In the genomic region with DNA sequence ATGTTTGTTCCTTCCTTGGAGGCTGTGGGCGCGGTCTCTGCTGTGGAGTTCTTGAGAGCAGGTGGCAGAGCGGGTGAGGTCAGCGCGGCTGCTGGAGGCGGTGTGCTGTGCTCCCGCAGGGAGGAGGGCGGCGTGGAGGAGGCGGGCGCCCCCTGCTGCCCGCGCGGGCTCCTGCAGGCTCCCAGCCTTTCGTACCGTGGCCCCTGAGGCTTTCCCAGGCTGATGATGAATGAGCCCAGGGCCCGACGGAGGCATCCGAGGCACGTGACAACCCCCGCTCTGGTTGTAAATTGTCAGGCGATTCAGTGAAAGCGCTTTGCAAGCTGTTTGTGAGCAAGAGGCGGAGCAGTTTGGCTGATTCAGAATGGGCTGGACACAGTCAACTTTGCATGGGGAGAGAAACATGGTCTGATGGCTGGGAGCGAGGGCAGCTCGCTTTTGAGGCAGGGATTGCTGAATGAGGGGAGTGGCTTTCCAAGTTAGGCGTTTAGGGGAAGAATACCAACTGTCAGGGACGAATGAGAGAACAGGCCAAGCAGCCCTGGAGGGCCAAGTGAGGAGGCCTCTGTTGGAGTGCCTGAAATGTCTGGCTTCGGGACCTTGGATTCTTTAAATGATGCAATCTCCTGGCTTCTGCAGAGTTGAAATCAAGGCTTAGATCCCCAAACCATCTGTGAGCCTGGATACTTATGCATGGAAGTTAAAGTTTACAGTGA, we compare ENCODE assay signal across 8 cellular contexts. TPM values are rescaled to one million over a fixed set of nuclear protein-coding genes. Genes with fewer than 3 reads are reported as not detected.
DNase-seq lines count a peak whose midpoint lies in the region; ATAC-seq, FAIRE-seq and TF ChIP-seq lines count a peak whose summit lies in the region.

No MANE protein-coding gene starts in this region.

- intact Hi-C loops in pancreas (cut with DNase I) (loop anchor here in 1 of 3 donors (10.0 kb wide), 1 partner anchor 355 kb away; no protein-coding TSS in a partner anchor), thyroid gland (cut with DNase I) (loop anchor here (10.0 kb wide), 1 partner anchor 355 kb away; no protein-coding TSS in a partner anchor)

- no peak for FAIRE-seq in pancreas (lab: Jason Lieb, UNC)

- H3K4me1 ChIP-seq in pancreas (peaks cover 0 to 3% (median 0%) of the 10 kb centered on the region in 3 donors), thyroid gland (peaks cover 16 to 17% of the 10 kb centered on the region in 2 donors)

- DNase-seq in BJ (ENCODE audit: low read depth) (peak; percentile 97), KBM-7 (peak; percentile 90), SK-MEL-5 (ENCODE audit: low read depth, low spot score) (peak; percentile 98), glutamatergic neuron (peak; percentile 90), pancreas (peak; percentile 74 to 94 (median 88)), thyroid gland (peak; percentile 84 to 85)
- peak; percentile 84 to 86 for DNase-seq in activated naive CD4-positive, alpha-beta T cell treated with anti-CD3 and anti-CD28 coated beads, Interleukin-2, amount 50 U/mL, for 72 hours (ENCODE audit: low spot score in 2 of 2)

- in situ Hi-C loops in KBM-7 (cut with MboI; ENCODE audit: low pct_unique_long_range_greater_than_20kb, low sequenced_read_pairs) (loop anchor here (25.0 kb wide), 1 partner anchor 247 kb away; no protein-coding TSS in a partner anchor), SK-MEL-5 (cut with HindIII; ENCODE audit: low pct_unique_long_range_greater_than_20kb, low sequenced_read_pairs) (no loop called here)

- H3K4me3 ChIP-seq in BJ (ENCODE audit: low read depth, low read length) (no peak overlapping the region), pancreas (no peak overlapping the region), thyroid gland (replicated peaks in 1 of 3) (no peak overlapping the region)

- H3K9me3 Mint-ChIP-seq in activated naive CD4-positive, alpha-beta T cell treated with anti-CD3 and anti-CD28 coated beads, Interleukin-2, amount 50 U/mL, for 72 hours = peaks cover 15 to 25% of the 10 kb centered on the region in 2 donors
- peaks cover 9% of the 10 kb centered on the region for H3K9me3 Mint-ChIP-seq in glutamatergic neuron (ENCODE audit: unreplicated experiment)

- H3K36me3 ChIP-seq in BJ (ENCODE audit: control insufficient read depth, insufficient read depth, low read length) (no peaks in the 10 kb centered on the region), pancreas (no peaks in the 10 kb centered on the region), thyroid gland (no peaks in the 10 kb centered on the region)

- peaks cover 8% of the 10 kb centered on the region for H3K27me3 Mint-ChIP-seq in glutamatergic neuron (ENCODE audit: unreplicated experiment)

- H3K9me3 ChIP-seq in pancreas = no peaks in the 10 kb centered on the region
- H3K9me3 ChIP-seq in thyroid gland = no peaks in the 10 kb centered on the region

- peaks cover 27% of the 10 kb centered on the region for H3K4me1 Mint-ChIP-seq in glutamatergic neuron (ENCODE audit: low read depth, unreplicated experiment)

- peak overlapping the region; percentile 45 for H3K4me3 Mint-ChIP-seq in glutamatergic neuron (ENCODE audit: unreplicated experiment)

- H3K27me3 ChIP-seq in BJ (ENCODE audit: control insufficient read depth, insufficient read depth, low read length) = no peaks in the 10 kb centered on the region; the same call in 1 of the 2 replicates
- H3K27me3 ChIP-seq in pancreas = no peaks in the 10 kb centered on the region
- no peaks in the 10 kb centered on the region for H3K27me3 ChIP-seq in thyroid gland

- H3K27ac ChIP-seq in pancreas (no peak overlapping the region), thyroid gland (no peak overlapping the region)

- WGBS in pancreas, 2 donors = 8% methylated on average over 25 to 29 of the region's 29 CpGs
- whole genome bisulfite sequencing in thyroid gland, 2 donors = 18 to 26% methylated on average over 11 to 26 of the region's 29 CpGs

- peak overlapping the region in 1 of 2 donors; percentile 62 for H3K27ac Mint-ChIP-seq in activated naive CD4-positive, alpha-beta T cell treated with anti-CD3 and anti-CD28 coated beads, Interleukin-2, amount 50 U/mL, for 72 hours
- H3K27ac Mint-ChIP-seq in glutamatergic neuron (ENCODE audit: unreplicated experiment) = peak overlapping the region; percentile 87

- POLR2A ChIA-PET in BJ (lab: Charles Lee) = interaction anchor here (0.6 kb wide), 1 partner anchor 415 kb away, joined by 3 read pairs; no protein-coding TSS in a partner anchor

- no peak for TF ChIP-seq POLR2A in thyroid gland (IDR thresholded peaks at IDR 0.05)

- peaks cover 13 to 26% of the 10 kb centered on the region in 2 donors for H3K36me3 Mint-ChIP-seq in activated naive CD4-positive, alpha-beta T cell treated with anti-CD3 and anti-CD28 coated beads, Interleukin-2, amount 50 U/mL, for 72 hours
- peaks cover 17% of the 10 kb centered on the region for H3K36me3 Mint-ChIP-seq in glutamatergic neuron (ENCODE audit: unreplicated experiment)

- CTCF ChIA-PET in BJ (lab: Yijun Ruan, JAX) = interaction anchor here (0.6 to 3.5 kb wide), 40 partner anchors 9 to 1040 kb away, joined by 3 to 22 read pairs (median 4); no protein-coding TSS in a partner anchor

- TF ChIP-seq CTCF in BJ (IDR thresholded peaks at IDR 0.05; ENCODE audit: insufficient read depth, low read depth, low read length) (peak; percentile 93), glutamatergic neuron (IDR thresholded peaks at IDR 0.05; ENCODE audit: partially characterized antibody, unreplicated experiment) (peak; percentile 99), pancreas (IDR thresholded peaks at IDR 0.05) (peak; percentile 94 to 99 (median 96)), thyroid gland (IDR thresholded peaks at IDR 0.05) (peak; percentile 72 to 94 (median 91))

- ATAC-seq in GM19463 (IDR thresholded peaks at IDR 0.05; ENCODE audit: unreplicated experiment) (peak; percentile 89), pancreas (peak; percentile 99 to 100 (median 99))
- peak; percentile 99 for ATAC-seq in activated naive CD4-positive, alpha-beta T cell treated with anti-CD3 and anti-CD28 coated beads, Interleukin-2, amount 50 U/mL, for 72 hours

RNA-seq across cellular contexts. Expression of a gene that starts 46.6 kb away (rescaled TPM):
- 2.9 and 3.1 TPM in 2 replicates for polyA plus RNA-seq in BJ (2011; rRNA removed)
- 2.4 and 3.9 TPM in 2 replicates for polyA minus RNA-seq in BJ (2011; rRNA and poly(A)+ RNA removed)
- total RNA-seq in SK-MEL-5 (2014; rRNA removed; shearing (Covaris generic)) = 3.1 and 5.1 TPM in 2 replicates
- polyA plus RNA-seq in SK-MEL-5 (2015; cell fraction: cytosol; rRNA removed) = 4.4 and 5.6 TPM in 2 replicates
- polyA plus RNA-seq in SK-MEL-5 (2015; cell fraction: nucleus; rRNA removed) = 7.1 and 10.2 TPM in 2 replicates
- under 1 TPM; 0.45 to 0.71 TPM for total RNA-seq in activated naive CD4-positive, alpha-beta T cell treated with anti-CD3 and anti-CD28 coated beads, Interleukin-2, amount 50 U/mL, for 72 hours
- 50.8 TPM for total RNA-seq in glutamatergic neuron (ENCODE audit: unreplicated experiment)
- 1 to 10 TPM in 5 of 6 donors, under 1 TPM in 1; 0.86 to 3.3 (median 1.9) TPM for total RNA-seq in pancreas
- polyA plus RNA-seq in pancreas = 1 to 10 TPM; 1.6 to 3.7 TPM
- 1 to 10 TPM; 5.8 to 8.6 (median 7.3) TPM for total RNA-seq in thyroid gland
